In genomic region chr5:181164076-181164952, GRCh38 we compare ENCODE assay signal across 10 cellular contexts. TPM values are rescaled to one million over a fixed set of nuclear protein-coding genes. Genes with fewer than 3 reads are reported as not detected.
DNase-seq lines count a peak whose midpoint lies in the region; ATAC-seq and TF ChIP-seq lines count a peak whose summit lies in the region.
"Had no signal": no experiment of that assay in that cellular context is flagged by ENCODE, and none has a peak within 500 bp of the region (broad histone marks: within the 10 kb centered on the region; RNA-seq: fewer than 3 reads in every experiment).

No MANE protein-coding gene starts in this region.

- no peaks in the 10 kb centered on the region for H3K79me2 ChIP-seq in osteoblast (ENCODE audit: insufficient read depth, low read length)
- H3K79me2 ChIP-seq: parathyroid adenoma had no signal

- H3K4me1 Mint-ChIP-seq in brain: peaks cover 32% of the 10 kb centered on the region

- H3K9me3 ChIP-seq in osteoblast (ENCODE audit: low read depth, low read length): no peaks in the 10 kb centered on the region
- H3K9me3 ChIP-seq: heart right ventricle had no signal

- H3K36me3 Mint-ChIP-seq in brain: no peaks in the 10 kb centered on the region

- peak overlapping the region; percentile 25 for H2AFZ ChIP-seq in osteoblast (ENCODE audit: low read length)
- H2AFZ ChIP-seq: parathyroid adenoma had no signal

- DNase-seq in GM06990 (ENCODE audit: extremely low read depth, insufficient read length) (peak; percentile 62), NB4 (ENCODE audit: low read depth) (peak; percentile 55), osteoblast (ENCODE audit: insufficient read length, low spot score, missing footprints) (no peak), NCI-H510A treated with DMSO at 0.1 percent for 48 hours (lab: John Stamatoyannopoulos, UW) (no peak), Kasumi-1 (lab: John Stamatoyannopoulos, UW) (no peak)
- DNase-seq: heart right ventricle had no signal

- H3K27ac Mint-ChIP-seq in brain: peak overlapping the region in 1 of 5 experiments; percentile 69

- no peaks in the 10 kb centered on the region for H3K27me3 ChIP-seq in GM06990 (replicated peaks; ENCODE audit: control insufficient read depth, insufficient read depth, low read length)
- H3K27me3 ChIP-seq in osteoblast (ENCODE audit: insufficient read depth, low read length): no peaks in the 10 kb centered on the region

- H3K9me3 Mint-ChIP-seq in brain: peaks cover 3 to 14% (median 10%) of the 10 kb centered on the region in 5 experiments

- H3K36me3 ChIP-seq in GM06990 (ENCODE audit: control insufficient read depth, insufficient read depth, low read length) (no peaks in the 10 kb centered on the region), osteoblast (ENCODE audit: insufficient read depth, low read length) (no peaks in the 10 kb centered on the region)
- H3K36me3 ChIP-seq: heart right ventricle had no signal

- no peak overlapping the region for H3K27ac ChIP-seq in osteoblast (ENCODE audit: low read depth, low read length)
- H3K27ac ChIP-seq: heart right ventricle, parathyroid adenoma had no signal

- H3K4me1 ChIP-seq in osteoblast (ENCODE audit: insufficient read depth, low read length): peaks cover 6% of the 10 kb centered on the region

- no peaks in the 10 kb centered on the region for H4K20me1 ChIP-seq in osteoblast (ENCODE audit: insufficient read depth, low read length)

- H3K4me3 ChIP-seq in GM06990 (replicated peaks; ENCODE audit: low read depth, low read length) (no peak overlapping the region), NB4 (ENCODE audit: low read depth, low read length) (no peak overlapping the region), osteoblast (ENCODE audit: insufficient read depth, low read length) (peak overlapping the region; percentile 51)
- H3K4me3 ChIP-seq: heart right ventricle had no signal

- ATAC-seq in GM19395 (IDR thresholded peaks at IDR 0.05; ENCODE audit: unreplicated experiment): no peak
- ATAC-seq: heart right ventricle had no signal

- H3K4me2 ChIP-seq in osteoblast (ENCODE audit: insufficient read depth, low read length): peak overlapping the region; percentile 50

- peaks cover 57% of the 10 kb centered on the region for H3K27me3 Mint-ChIP-seq in brain

- peak overlapping the region in 4 of 5 experiments; percentile 71 to 79 (median 75) for H3K4me3 Mint-ChIP-seq in brain

- TF ChIP-seq POLR2A in NB4 (IDR thresholded peaks at IDR 0.05; ENCODE audit: extremely low read depth, insufficient read length): no peak

- TF ChIP-seq CTCF in GM06990 (IDR thresholded peaks at IDR 0.05; ENCODE audit: insufficient read depth, low read length, poor library complexity, severe bottlenecking) (no peak), NB4 (IDR thresholded peaks at IDR 0.05; ENCODE audit: low read depth, low read length) (no peak), brain (conservative IDR thresholded peaks at IDR 0.05) (no peak), osteoblast (IDR thresholded peaks at IDR 0.05; ENCODE audit: extremely low read depth, low read depth, low read length) (no peak)

RNA-seq across cellular contexts. Expression of gene OR2V2, which starts 16.9 kb away (rescaled TPM):
- not detected for polyA plus RNA-seq in brain (ENCODE audit: insufficient read depth, low read depth, low replicate concordance)
- not detected in 2 replicates for total RNA-seq in osteoblast
- total RNA-seq: heart right ventricle, M059J had no signal
- polyA plus RNA-seq: heart right ventricle had no signal

RNA-seq across cellular contexts. Expression of gene OR2V1, which starts 33.3 kb away (rescaled TPM):
- polyA plus RNA-seq in brain (ENCODE audit: insufficient read depth, low read depth, low replicate concordance): not detected
- not detected in 2 replicates for total RNA-seq in osteoblast
- total RNA-seq: heart right ventricle, M059J had no signal
- polyA plus RNA-seq: heart right ventricle had no signal

RNA-seq across cellular contexts. Expression of gene TRIM7, which starts 40.7 kb away (rescaled TPM):
- polyA plus RNA-seq in brain (ENCODE audit: insufficient read depth, low read depth, low replicate concordance): 0.22 TPM
- 0.29 and 0.72 TPM in 2 replicates for total RNA-seq in osteoblast

RNA-seq across cellular contexts. Expression of gene TRIM41, which starts 58.8 kb away (rescaled TPM):
- 33.0 TPM for polyA plus RNA-seq in brain (ENCODE audit: insufficient read depth, low read depth, low replicate concordance)
- total RNA-seq in osteoblast: 12.4 and 15.9 TPM in 2 replicates

Comparison
In these comparisons a context has a peak if more than half of its experiments do, and no peak if none do; other contexts are left out.
1. DNase-seq: peak in GM06990 (single experiment) and NB4 (single experiment); none in osteoblast (single experiment), NCI-H510A treated with DMSO at 0.1 percent for 48 hours (single experiment) and Kasumi-1 (0 of 2).